9 cellular contexts compared by ENCODE assay signal in genomic region chr1:208604295-208604694, GRCh38.
A peak's percentile ranks its signal among the peaks of the same experiment; 100 is the strongest.
DNase-seq lines count a peak whose midpoint lies in the region; ATAC-seq and FAIRE-seq lines count a peak whose summit lies in the region.
"Had no signal": no experiment of that assay in that cellular context is flagged by ENCODE, and none has a peak within 500 bp of the region (broad histone marks: within the 10 kb centered on the region; RNA-seq: fewer than 3 reads in every experiment).

No MANE protein-coding gene starts in this region.

- ATAC-seq in GM21515 (IDR thresholded peaks at IDR 0.05; ENCODE audit: unreplicated experiment) (peak; percentile 94), HG03457 (IDR thresholded peaks at IDR 0.05; ENCODE audit: unreplicated experiment) (peak; percentile 90), esophagus mucosa (peak; percentile 72)

- peak; percentile 87 for FAIRE-seq in GM18507 (lab: Jason Lieb, UNC)

- DNase-seq in GM18507 (ENCODE audit: extremely low spot score, insufficient read length, low read depth) (peak; percentile 9), SKM-1 treated with dmso at 0.1 percent for 144 hours (lab: John Stamatoyannopoulos, UW; ENCODE audit: unreplicated experiment) (no peak), amniotic stem cell (lab: John Stamatoyannopoulos, UW) (no peak), cerebellar nuclear complex (lab: John Stamatoyannopoulos, UW) (no peak), NCI-H2029 (lab: John Stamatoyannopoulos, UW) (no peak)
- DNase-seq: colonic mucosa had no signal
